ENCODE assay signal across 8 cellular contexts in the genomic region with DNA sequence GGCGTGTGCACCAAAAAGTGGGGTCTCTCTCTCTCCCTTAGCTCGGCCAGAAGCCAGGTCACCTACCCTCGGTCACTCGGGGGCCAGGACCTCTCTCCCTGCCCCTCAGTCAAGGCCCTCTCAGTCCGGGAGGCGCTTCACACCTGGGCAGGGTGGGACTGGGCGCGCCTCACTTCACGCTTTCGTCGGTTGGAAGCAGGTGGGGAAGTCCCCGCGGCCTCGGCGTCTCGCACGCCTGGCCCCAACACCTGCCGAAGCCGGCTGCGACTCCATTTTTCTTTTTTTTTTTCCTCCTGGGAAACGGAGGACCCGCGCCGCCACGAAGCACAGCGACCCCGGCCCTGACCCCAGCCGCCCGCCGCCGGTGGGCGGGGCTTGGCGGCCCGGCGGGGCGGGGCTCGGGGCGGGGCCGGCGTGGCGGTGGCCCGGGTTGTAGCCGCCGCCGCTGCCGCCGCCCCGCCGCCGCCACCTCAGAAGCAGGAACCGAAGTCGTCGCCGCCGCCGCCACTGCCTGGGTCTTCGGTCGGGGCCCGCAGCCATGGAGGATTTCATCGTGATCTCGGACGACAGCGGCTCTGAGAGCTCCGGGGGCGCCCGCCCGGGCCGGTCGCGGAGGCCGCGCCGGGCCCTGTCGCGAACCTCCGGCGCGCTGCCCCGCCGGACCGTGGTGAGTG. TPM values are rescaled to one million over a fixed set of nuclear protein-coding genes. Genes with fewer than 3 reads are reported as not detected.
DNase-seq lines count a peak whose midpoint lies in the region; ATAC-seq and TF ChIP-seq lines count a peak whose summit lies in the region.
"Not testable (repeated sequence)": the region's sequence is repeated elsewhere in the genome, so short reads cannot be mapped to it uniquely, and the experiment has no call there.

A gene (plus strand): TSS at position 454 of the 674 bp plus-strand sequence. CDS start 85 bp downstream, at position 539.

- H3K9ac ChIP-seq in mammary epithelial cell (ENCODE audit: insufficient read depth, low read length), result not testable (repeated sequence)
- H3K9ac ChIP-seq in skeletal muscle satellite cell (ENCODE audit: low read depth, low read length), result peak within 1 kb of the TSS; percentile 47

- H3K4me3 ChIP-seq in mammary epithelial cell (replicated peaks in 1 of 3; ENCODE audit: insufficient read depth in 1 of 3, low read depth in 2 of 3, low read length in 3 of 3), result peak within 1 kb of the TSS in 2 of 3 experiments; percentile 47 to 51
- peak within 1 kb of the TSS; percentile 68 for H3K4me3 ChIP-seq in skeletal muscle satellite cell (ENCODE audit: low read length)

- not testable (repeated sequence) for BruUV-seq in mammary epithelial cell (replicated peaks; lab: Mats Ljungman, UMichigan)

- not testable (repeated sequence) for H3K4me1 ChIP-seq in mammary epithelial cell (ENCODE audit: insufficient read depth, low read length); skeletal muscle satellite cell (ENCODE audit: control insufficient read depth, insufficient read depth, low read length)

- intact Hi-C loops in mammary epithelial cell (cut with micrococcal nuclease), result not testable (repeated sequence)

- CTCF ChIA-PET in mammary epithelial cell (lab: Charles Lee; ENCODE audit: low non-redundant PET), result not testable (repeated sequence)

- ATAC-seq in GM18520 (IDR thresholded peaks at IDR 0.05; ENCODE audit: unreplicated experiment) (peak; percentile 46), HG02759 (IDR thresholded peaks at IDR 0.05; ENCODE audit: unreplicated experiment) (peak; percentile 72)

- H3K36me3 ChIP-seq in mammary epithelial cell (ENCODE audit: insufficient read depth, low read length); skeletal muscle satellite cell (ENCODE audit: insufficient read depth, low read length): not testable (repeated sequence)

- WGBS in mammary epithelial cell (ENCODE audit: low coverage, missing lambda C conversion rate), result 44% methylated on average over 3 of the region's 81 CpGs

- in situ Hi-C loops in mammary epithelial cell (cut with MboI; ENCODE audit: low sequenced_read_pairs in 2 of 2), result not testable (repeated sequence)

- H3K9me3 ChIP-seq in mammary epithelial cell (replicated peaks; ENCODE audit: insufficient read depth, low read length); skeletal muscle satellite cell (replicated peaks; ENCODE audit: low read length): not testable (repeated sequence)

- H4K20me1 ChIP-seq in mammary epithelial cell (ENCODE audit: insufficient read depth, low read length), result not testable (repeated sequence)

- H3K27ac ChIP-seq in mammary epithelial cell (ENCODE audit: insufficient read depth, low read depth, low read length), result not testable (repeated sequence)

- not testable (repeated sequence) for H3K79me2 ChIP-seq in mammary epithelial cell (ENCODE audit: insufficient read depth, low read length)

- dilution Hi-C loops in mammary epithelial cell (cut with HindIII; ENCODE audit: low sequenced_read_pairs), result not testable (repeated sequence)

- TF ChIP-seq CTCF in mammary epithelial cell (conservative IDR thresholded peaks at IDR 0.05 in 1 of 2, IDR thresholded peaks at IDR 0.05 in 1 of 2; ENCODE audit: extremely low read depth in 1 of 2, insufficient read depth in 1 of 2, low read depth in 1 of 2, low read length in 2 of 2), result not testable (repeated sequence)

- H3K27me3 ChIP-seq in mammary epithelial cell (ENCODE audit: insufficient read depth, low read length); skeletal muscle satellite cell (ENCODE audit: control insufficient read depth, insufficient read depth, low read length): not testable (repeated sequence)

- H3K4me2 ChIP-seq in mammary epithelial cell (ENCODE audit: insufficient read depth, low read depth, low read length) (peak within 1 kb of the TSS; percentile 47), skeletal muscle satellite cell (ENCODE audit: low read length) (peak within 1 kb of the TSS; percentile 68)

- DNase-seq in 8988T (peak; percentile 72), NAMALWA (ENCODE audit: low spot score) (peak; percentile 60), mammary epithelial cell (peak; percentile 1), iPS-NIHi11 (ENCODE audit: low spot score) (peak; percentile 87)
- peak; percentile 52 to 55 for DNase-seq in activated CD4-positive, alpha-beta T cell treated with anti-CD3 and anti-CD28 coated beads for 4 hours

- peak within 1 kb of the TSS; percentile 59 for H2AFZ ChIP-seq in mammary epithelial cell (ENCODE audit: low read depth, low read length)

RNA-seq across cellular contexts. Expression of the gene that starts here (rescaled TPM):
- 10 to 100 TPM in 1 of 2 donors, 1 to 10 TPM in 1; 5.7 to 18.3 TPM for total RNA-seq in mammary epithelial cell
- polyA plus RNA-seq in mammary epithelial cell, result 13.3 TPM
- polyA minus RNA-seq in mammary epithelial cell, result 29.9 TPM
- 4.1 and 6.3 TPM in 2 replicates for total RNA-seq in skeletal muscle satellite cell (2012; rRNA removed)

Comparison
In these comparisons a context has a peak if more than half of its experiments do, and no peak if none do; other contexts are left out.
1. DNase-seq: peak in every context shown above with its lines; median percentile 87 in iPS-NIHi11; 72 in 8988T; 60 in NAMALWA; 54 in activated CD4-positive, alpha-beta T cell treated with anti-CD3 and anti-CD28 coated beads for 4 hours; 1 in mammary epithelial cell.